Comparison of ENCODE assay signal across 19 cellular contexts in the genomic region with DNA sequence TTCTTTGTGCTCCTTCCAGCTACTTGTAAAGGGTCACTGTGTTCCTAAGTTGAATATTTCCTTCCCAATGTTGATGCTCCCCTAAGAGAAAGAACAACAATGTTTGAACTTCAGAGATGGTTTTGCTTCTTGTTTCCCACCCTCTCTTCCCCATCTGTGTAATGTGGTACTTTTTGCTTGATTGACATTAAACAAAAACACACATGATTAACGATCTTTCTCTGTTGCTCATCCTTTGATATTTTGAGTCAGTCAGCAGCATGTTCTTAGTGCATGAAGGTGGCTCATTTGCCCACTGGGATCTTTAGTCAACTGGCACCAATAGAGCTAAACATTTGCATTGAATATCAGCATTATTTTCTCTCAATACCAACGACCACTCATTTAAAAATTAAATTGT.
DNase-seq lines count a peak whose midpoint lies in the region; ATAC-seq and TF ChIP-seq lines count a peak whose summit lies in the region.
"Had no signal": no experiment of that assay in that cellular context is flagged by ENCODE, and none has a peak within 500 bp of the region (broad histone marks: within the 10 kb centered on the region; RNA-seq: fewer than 3 reads in every experiment).

No MANE protein-coding gene starts in this region.

- H3K9me3 ChIP-seq in DND-41 (ENCODE audit: insufficient read depth, low read length, severe bottlenecking), result no peaks in the 10 kb centered on the region
- H3K9me3 ChIP-seq: BE2C, BLaER1 had no signal

- H3K9ac ChIP-seq in DND-41 (ENCODE audit: low read depth, low read length), result no peak overlapping the region
- H3K9ac ChIP-seq: BLaER1 had no signal

- POLR2A ChIA-PET in activated CD4-positive, alpha-beta T cell treated with anti-CD3 and anti-CD28 coated beads, Interleukin-2, amount 10 ng/mL, durations not matched to agents 7 days and 5 days (lab: Charles Lee), result no interaction called here

- H3K4me1 ChIP-seq in DND-41 (ENCODE audit: insufficient read depth, low read length), result peaks cover 8% of the 10 kb centered on the region
- H3K4me1 ChIP-seq: BE2C, BLaER1 had no signal

- no peaks in the 10 kb centered on the region for H3K4me1 Mint-ChIP-seq in activated CD4-positive, alpha-beta T cell treated with anti-CD3 and anti-CD28 coated beads, Interleukin-2, amount 10 ng/mL, durations not matched to agents 7 days and 5 days
- H3K4me1 Mint-ChIP-seq: CD14-positive monocyte; CD4-positive, alpha-beta memory T cell; CD4-positive, CD25-positive, alpha-beta regulatory T cell; CD8-positive, alpha-beta memory T cell had no signal

- no peaks in the 10 kb centered on the region for H3K36me3 Mint-ChIP-seq in activated CD4-positive, alpha-beta T cell treated with anti-CD3 and anti-CD28 coated beads, Interleukin-2, amount 10 ng/mL, durations not matched to agents 7 days and 5 days (ENCODE audit: low read depth)
- H3K36me3 Mint-ChIP-seq: CD14-positive monocyte; CD4-positive, alpha-beta memory T cell; CD4-positive, CD25-positive, alpha-beta regulatory T cell; CD8-positive, alpha-beta memory T cell had no signal

- DNase-seq in DND-41 (no peak), islet precursor cell (no peak), AG20443 (ENCODE audit: low spot score) (no peak)
- no peak for DNase-seq in activated CD4-positive, alpha-beta T cell treated with anti-CD3 and anti-CD28 coated beads, Interleukin-2, amount 10 ng/mL, durations not matched to agents 7 days and 5 days
- DNase-seq: 8988T; BE2C; C1 segment of cervical spinal cord; CD4-positive, alpha-beta memory T cell; CD4-positive, CD25-positive, alpha-beta regulatory T cell; CD8-positive, alpha-beta memory T cell; COR-L47; DMS 273 treated with DMSO at 0.1 percent for 48 hours; DMS153; DMS53; DMS79; GF-D8 had no signal

- H3K27ac ChIP-seq in DND-41 (ENCODE audit: low read length), result no peak overlapping the region
- H3K27ac ChIP-seq: BLaER1 had no signal

- no peak overlapping the region for H3K4me3 Mint-ChIP-seq in activated CD4-positive, alpha-beta T cell treated with anti-CD3 and anti-CD28 coated beads, Interleukin-2, amount 10 ng/mL, durations not matched to agents 7 days and 5 days
- H3K4me3 Mint-ChIP-seq: CD4-positive, alpha-beta memory T cell; CD4-positive, CD25-positive, alpha-beta regulatory T cell; CD8-positive, alpha-beta memory T cell had no signal

- no peaks in the 10 kb centered on the region for H3K27me3 ChIP-seq in DND-41 (ENCODE audit: insufficient read depth, low read length, poor library complexity)
- H3K27me3 ChIP-seq: BE2C, BLaER1 had no signal

- H3K9me3 Mint-ChIP-seq in activated CD4-positive, alpha-beta T cell treated with anti-CD3 and anti-CD28 coated beads, Interleukin-2, amount 10 ng/mL, durations not matched to agents 7 days and 5 days, result no peaks in the 10 kb centered on the region
- H3K9me3 Mint-ChIP-seq: CD4-positive, alpha-beta memory T cell had no signal

- ATAC-seq in DND-41 (ENCODE audit: insufficient read depth, low read depth), result 0 out of 3 replicates have a peak, but pooled peaks have one; percentile 29
- ATAC-seq in GM18868 (IDR thresholded peaks at IDR 0.05; ENCODE audit: unreplicated experiment), result peak; percentile 50

- H3K36me3 ChIP-seq in DND-41 (ENCODE audit: insufficient read depth, low read length), result no peaks in the 10 kb centered on the region
- H3K36me3 ChIP-seq: BE2C, BLaER1 had no signal

- no peak overlapping the region for H3K4me3 ChIP-seq in DND-41 (ENCODE audit: low read depth in 1 of 2, low read length in 2 of 2)
- H3K4me3 ChIP-seq: BLaER1 had no signal

- H3K27me3 Mint-ChIP-seq in activated CD4-positive, alpha-beta T cell treated with anti-CD3 and anti-CD28 coated beads, Interleukin-2, amount 10 ng/mL, durations not matched to agents 7 days and 5 days, result no peaks in the 10 kb centered on the region
- H3K27me3 Mint-ChIP-seq: CD4-positive, CD25-positive, alpha-beta regulatory T cell; CD8-positive, alpha-beta memory T cell had no signal

- no peak for TF ChIP-seq CTCF in DND-41 (IDR thresholded peaks at IDR 0.05; ENCODE audit: borderline replicate concordance, extremely low read depth, low read length, poor library complexity, severe bottlenecking)

- no peak overlapping the region for H2AFZ ChIP-seq in DND-41 (ENCODE audit: low read depth, low read length)

- no peak overlapping the region for H3K4me2 ChIP-seq in DND-41 (ENCODE audit: insufficient read depth, low read length)
- H3K4me2 ChIP-seq: BLaER1 had no signal

- CTCF ChIA-PET in activated CD4-positive, alpha-beta T cell treated with anti-CD3 and anti-CD28 coated beads, Interleukin-2, amount 10 ng/mL, durations not matched to agents 7 days and 5 days (lab: Charles Lee), result no interaction called here

- no peak overlapping the region for H3K27ac Mint-ChIP-seq in activated CD4-positive, alpha-beta T cell treated with anti-CD3 and anti-CD28 coated beads, Interleukin-2, amount 10 ng/mL, durations not matched to agents 7 days and 5 days
- H3K27ac Mint-ChIP-seq: CD14-positive monocyte; CD4-positive, alpha-beta memory T cell; CD4-positive, CD25-positive, alpha-beta regulatory T cell; CD8-positive, alpha-beta memory T cell had no signal

- no peaks in the 10 kb centered on the region for H3K79me2 ChIP-seq in DND-41 (ENCODE audit: insufficient read depth, low read length)

- no peaks in the 10 kb centered on the region for H4K20me1 ChIP-seq in DND-41 (ENCODE audit: insufficient read depth, low read length)
- H4K20me1 ChIP-seq: BLaER1 had no signal
